25 cellular contexts compared by ENCODE assay signal in genomic region chr18:21321711-21322110, GRCh38.
"Had no signal": no experiment of that assay in that cellular context is flagged by ENCODE, and none has a peak within 500 bp of the region (broad histone marks: within the 10 kb centered on the region; RNA-seq: fewer than 3 reads in every experiment).

No MANE protein-coding gene starts in this region.

- DNase-seq: hypothalamus; immature natural killer cell; kidney; left colon; left lung; lower lobe of right lung; mammary epithelial cell; mesenchymal stem cell; naive B cell; natural killer cell; nephron progenitor cell; ovary; stimulated activated CD4-positive, alpha-beta T cell treated with anti-CD3 and anti-CD28 coated beads, Interleukin-12 subunit alpha, Interleukin-12 subunit beta, amount 100 ng/mL, for 4 hours; stimulated activated CD4-positive, alpha-beta T cell treated with anti-CD3 and anti-CD28 coated beads, Interleukin-15, amount 100 ng/mL, for 24 hours; stimulated activated CD4-positive, alpha-beta T cell treated with anti-CD3 and anti-CD28 coated beads, Interleukin-2, amount 100 ng/mL, for 24 hours; stimulated activated CD4-positive, alpha-beta T cell treated with anti-CD3 and anti-CD28 coated beads, Interleukin-4, amount 100 ng/mL, for 1 hour; stimulated activated naive B cell treated with anti-CD40 and anti-IgM and Interleukin-4, amounts not matched to agents 10 μg/mL and 1 μg/mL and 100 μg/mL, for 72 hours; stimulated activated naive CD8-positive, alpha-beta T cell treated with anti-CD3 and anti-CD28 coated beads, Interleukin-15, Interleukin-2, amounts not matched to agents 100 U/mL and 50 U/mL, for 24 hours; stomach; tibial artery; upper lobe of right lung had no signal

- H3K4me1 ChIP-seq: left lung, lower lobe of right lung, right atrium auricular region, stomach, tibial artery, upper lobe of right lung had no signal

- H3K27me3 ChIP-seq: left lung, ovary, right atrium auricular region, stomach, tibial artery, upper lobe of right lung had no signal

- H3K9me3 ChIP-seq: left lung, lower lobe of right lung, ovary, right atrium auricular region, stomach, thoracic aorta, tibial artery, upper lobe of right lung had no signal

- ATAC-seq: left colon; left lung; lower lobe of right lung; natural killer cell; sciatic nerve; stimulated activated naive B cell treated with anti-CD40 and anti-IgM and Interleukin-4, amounts not matched to agents 10 μg/mL and 1 μg/mL and 100 μg/mL, for 72 hours; stimulated activated naive CD8-positive, alpha-beta T cell treated with anti-CD3 and anti-CD28 coated beads, Interleukin-15, Interleukin-2, amounts not matched to agents 100 U/mL and 50 U/mL, for 24 hours; upper lobe of right lung had no signal

- H3K36me3 ChIP-seq: left lung, lower lobe of right lung, ovary, right atrium auricular region, stomach, thoracic aorta, tibial artery, upper lobe of right lung had no signal

- H3K27ac ChIP-seq: left lung, lower lobe of right lung, ovary, right atrium auricular region, skin epidermis, stomach, thoracic aorta, tibial artery, upper lobe of right lung had no signal

- H3K4me3 ChIP-seq: left lung, lower lobe of right lung, ovary, right atrium auricular region, skin epidermis, stomach, thoracic aorta, tibial artery, upper lobe of right lung had no signal
